Comparison of ENCODE assay signal across 8 cellular contexts in the genomic region with DNA sequence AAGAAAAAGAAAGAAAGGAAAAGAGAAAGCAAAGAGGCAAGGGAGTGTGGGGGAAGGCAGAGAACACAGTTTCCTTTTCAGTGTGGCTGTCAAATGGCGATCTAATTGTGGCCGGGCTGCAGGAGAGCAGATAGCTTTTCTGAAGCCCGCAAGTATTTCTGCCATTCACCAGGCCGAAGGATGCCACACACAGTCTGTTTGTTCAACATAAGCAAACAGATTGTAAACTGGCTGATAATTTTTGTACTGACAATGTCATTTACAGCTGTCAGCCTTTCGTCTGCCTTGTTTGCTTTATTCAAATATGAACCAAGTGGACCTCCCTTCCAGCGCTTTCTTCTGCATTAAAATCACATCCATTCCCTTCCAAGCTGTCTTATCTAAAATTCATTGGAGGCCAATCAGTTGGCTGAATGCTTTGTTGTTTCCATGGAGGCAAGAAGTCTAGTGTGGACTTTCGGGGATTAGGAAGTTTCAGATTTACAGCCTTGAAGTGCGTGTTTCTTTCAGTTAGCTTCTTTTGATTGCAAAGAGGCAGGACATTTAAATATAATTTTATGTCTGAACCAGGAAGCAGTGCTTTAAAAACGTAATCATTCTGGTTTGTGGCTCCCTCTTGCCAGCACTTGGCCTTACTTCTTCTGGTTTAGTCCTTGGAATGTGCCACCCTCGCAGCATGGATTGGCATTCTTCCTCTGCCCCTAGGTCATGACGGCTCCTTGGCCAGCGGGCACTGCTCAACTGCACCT.
A peak's percentile ranks its signal among the peaks of the same experiment; 100 is the strongest.
DNase-seq lines count a peak whose midpoint lies in the region; ATAC-seq and TF ChIP-seq lines count a peak whose summit lies in the region.

No MANE protein-coding gene starts in this region.

- no peak for TF ChIP-seq POLR2A in IMR-90 (IDR thresholded peaks at IDR 0.05; ENCODE audit: low read depth, low read length)

- no peak for DNase-seq in AG10803 (ENCODE audit: low read depth)
- no peak for DNase-seq in IMR-90
- peak; percentile 4 for DNase-seq in astrocyte of the hippocampus (ENCODE audit: low read depth, low spot score)
- no peak for DNase-seq in foreskin melanocyte
- no peak for DNase-seq in activated T-cell treated with anti-CD3 and anti-CD28 coated beads, Interleukin-2, amount 50 U/mL, for 4 hours
- DNase-seq in NCI-H2227 (lab: John Stamatoyannopoulos, UW; ENCODE audit: unreplicated experiment) = no peak

- H3K4me1 ChIP-seq in IMR-90 (ENCODE audit: control insufficient read depth, insufficient read depth, low read length) (no peaks in the 10 kb centered on the region), muscle layer of colon (ENCODE audit: insufficient read depth, low read length) (peaks cover 8% of the 10 kb centered on the region)

- no peak overlapping the region for H3K4ac ChIP-seq in IMR-90 (ENCODE audit: low read depth, low read length)

- H2AK9ac ChIP-seq in IMR-90 (replicated peaks; ENCODE audit: low read depth, low read length, poor library complexity) = no peak overlapping the region

- POLR2A ChIA-PET in IMR-90 (lab: Charles Lee; ENCODE audit: unreplicated experiment) = no interaction called here

- H3K36me3 ChIP-seq in IMR-90 (ENCODE audit: control insufficient read depth, insufficient read depth, low read length) = no peaks in the 10 kb centered on the region
- no peaks in the 10 kb centered on the region for H3K36me3 ChIP-seq in muscle layer of colon (ENCODE audit: insufficient read depth, low read length)

- no peak overlapping the region for H3K4me3 Mint-ChIP-seq in activated T-cell treated with anti-CD3 and anti-CD28 coated beads, Interleukin-2, amount 50 U/mL, for 4 hours

- in situ Hi-C loops in IMR-90 (cut with MboI; ENCODE audit: low sequenced_read_pairs) = no loop called here

- H4K8ac ChIP-seq in IMR-90 (ENCODE audit: low read depth in 2 of 2, low read length in 2 of 2) = no peak overlapping the region

- no peak overlapping the region for H3K9ac ChIP-seq in IMR-90 (ENCODE audit: low read depth, low read length)
- H3K9ac ChIP-seq in muscle layer of colon (ENCODE audit: low read length) = no peak overlapping the region

- H4K91ac ChIP-seq in IMR-90 (ENCODE audit: insufficient read depth, low read depth, low read length) = no peak overlapping the region

- H3K4me2 ChIP-seq in IMR-90 (ENCODE audit: low read depth, low read length) = peak overlapping the region; percentile 64; the same call in 1 of the 2 replicates

- H3K27ac ChIP-seq in IMR-90 (ENCODE audit: insufficient read depth, low read length) = no peak overlapping the region
- no peak overlapping the region for H3K27ac ChIP-seq in muscle layer of colon (ENCODE audit: low read depth, low read length)

- no peak overlapping the region for H2AK5ac ChIP-seq in IMR-90 (ENCODE audit: low read depth, low read length)

- H3K4me1 Mint-ChIP-seq in activated T-cell treated with anti-CD3 and anti-CD28 coated beads, Interleukin-2, amount 50 U/mL, for 4 hours (ENCODE audit: low read depth) = no peaks in the 10 kb centered on the region

- no peak overlapping the region for H2BK20ac ChIP-seq in IMR-90 (ENCODE audit: low read depth, low read length)

- intact Hi-C loops in IMR-90 (cut with micrococcal nuclease) = no loop called here

- no peak overlapping the region for H2AFZ ChIP-seq in IMR-90 (replicated peaks; ENCODE audit: low read length, poor library complexity)

- H3K27me3 Mint-ChIP-seq in activated T-cell treated with anti-CD3 and anti-CD28 coated beads, Interleukin-2, amount 50 U/mL, for 4 hours (ENCODE audit: low read depth) = peaks cover 3% of the 10 kb centered on the region

- no peaks in the 10 kb centered on the region for H3K9me1 ChIP-seq in IMR-90 (ENCODE audit: insufficient read depth, low read length)

- H3K27me3 ChIP-seq in IMR-90 (ENCODE audit: control insufficient read depth, insufficient read depth, low read length) (no peaks in the 10 kb centered on the region), muscle layer of colon (ENCODE audit: control insufficient read depth in 1 of 2, insufficient read depth in 2 of 2, low read length in 2 of 2) (peaks cover 0 to 5% of the 10 kb centered on the region in 2 donors)

- no peak overlapping the region for H2BK15ac ChIP-seq in IMR-90 (ENCODE audit: low read depth, low read length)

- H2BK120ac ChIP-seq in IMR-90 (ENCODE audit: low read depth, low read length) = no peak overlapping the region

- H3K18ac ChIP-seq in IMR-90 (ENCODE audit: low read depth, low read length) = no peak overlapping the region

- peaks cover 5% of the 10 kb centered on the region for H3K9me3 Mint-ChIP-seq in activated T-cell treated with anti-CD3 and anti-CD28 coated beads, Interleukin-2, amount 50 U/mL, for 4 hours

- no peak for ATAC-seq in IMR-90 (ENCODE audit: low read depth)
- ATAC-seq in GM21367 (IDR thresholded peaks at IDR 0.05; ENCODE audit: unreplicated experiment) = no peak
- no peak for ATAC-seq in activated T-cell treated with anti-CD3 and anti-CD28 coated beads, Interleukin-2, amount 50 U/mL, for 4 hours

- no peaks in the 10 kb centered on the region for H3K9me3 ChIP-seq in IMR-90 (ENCODE audit: control insufficient read depth, insufficient read depth, low read length)
- no peaks in the 10 kb centered on the region for H3K9me3 ChIP-seq in muscle layer of colon (ENCODE audit: low read length)

- 0% methylated on average over 2 of the region's 12 CpGs; no CpG with 5 or more reads in 1 of the 2 experiments for WGBS in IMR-90 (ENCODE audit: extremely low coverage in 2 of 2, insufficient read length in 1 of 2), 2 experiments

- H3K23ac ChIP-seq in IMR-90 (ENCODE audit: low read depth, low read length) = no peak overlapping the region

- no peaks in the 10 kb centered on the region for H3K36me3 Mint-ChIP-seq in activated T-cell treated with anti-CD3 and anti-CD28 coated beads, Interleukin-2, amount 50 U/mL, for 4 hours (ENCODE audit: insufficient read depth)

- CTCF ChIA-PET in IMR-90 (lab: Yijun Ruan, JAX) = no interaction called here

- no peak for TF ChIP-seq RAD21 in IMR-90 (IDR thresholded peaks at IDR 0.05; ENCODE audit: low read length)

- H4K5ac ChIP-seq in IMR-90 (ENCODE audit: low read depth, low read length) = no peak overlapping the region

- H4K20me1 ChIP-seq in IMR-90 (ENCODE audit: insufficient read depth, low read length) = no peaks in the 10 kb centered on the region

- TF ChIP-seq CTCF in AG10803 (conservative IDR thresholded peaks at IDR 0.05; ENCODE audit: low read length) (no peak), IMR-90 (conservative IDR thresholded peaks at IDR 0.05; ENCODE audit: low read depth, low read length) (no peak)

- H3K4me3 ChIP-seq in AG10803 (ENCODE audit: low read length) (peak overlapping the region; percentile 41), IMR-90 (ENCODE audit: insufficient read depth, low read depth, low read length) (no peak overlapping the region), muscle layer of colon (ENCODE audit: low read depth in 1 of 2, low read length in 2 of 2) (peak overlapping the region; percentile 33 to 49)

- H2BK5ac ChIP-seq in IMR-90 (ENCODE audit: low read depth, low read length, poor library complexity, severe bottlenecking) = no peak overlapping the region

- no peaks in the 10 kb centered on the region for H3K79me1 ChIP-seq in IMR-90 (ENCODE audit: low read depth in 1 of 2, low read length in 2 of 2)

- no peak overlapping the region for H3K56ac ChIP-seq in IMR-90 (ENCODE audit: extremely low read depth, insufficient read depth, low read length)

- BruUV-seq in IMR-90 (replicated peaks; lab: Mats Ljungman, UMichigan) = no TSS peak

- no peak overlapping the region for H3K14ac ChIP-seq in IMR-90 (replicated peaks; ENCODE audit: low read depth, low read length)

- dilution Hi-C loops in IMR-90 (cut with HindIII; ENCODE audit: low sequenced_read_pairs, unreplicated experiment) = no loop called here

TF ChIP-seq in IMR-90, 13 proteins besides CTCF, POLR2A, EP300 and RAD21:
- TF ChIP-seq CEBPB (IDR thresholded peaks at IDR 0.05; ENCODE audit: low read depth, low read length) (no peak), CHD1 (IDR thresholded peaks at IDR 0.05; ENCODE audit: low read depth, low read length) (no peak), BHLHE40 (IDR thresholded peaks at IDR 0.05; ENCODE audit: low read depth, low read length) (no peak), MAFK (IDR thresholded peaks at IDR 0.05; ENCODE audit: low read depth, low read length) (no peak), NFE2L2 (IDR thresholded peaks at IDR 0.05; ENCODE audit: low read depth, low read length) (no peak), FOS (IDR thresholded peaks at IDR 0.05; ENCODE audit: low read depth, low read length) (no peak), MXI1 (IDR thresholded peaks at IDR 0.05; ENCODE audit: borderline replicate concordance, low read depth, low read length) (no peak), MAZ (IDR thresholded peaks at IDR 0.05; ENCODE audit: borderline replicate concordance, low read depth, low read length) (no peak), SMC3 (IDR thresholded peaks at IDR 0.05; ENCODE audit: low read depth, low read length) (no peak), RFX5 (IDR thresholded peaks at IDR 0.05; ENCODE audit: low read depth, low read length) (no peak), RCOR1 (IDR thresholded peaks at IDR 0.05; ENCODE audit: insufficient replicate concordance, low read length) (no peak)
- TF ChIP-seq, protein P1, sequence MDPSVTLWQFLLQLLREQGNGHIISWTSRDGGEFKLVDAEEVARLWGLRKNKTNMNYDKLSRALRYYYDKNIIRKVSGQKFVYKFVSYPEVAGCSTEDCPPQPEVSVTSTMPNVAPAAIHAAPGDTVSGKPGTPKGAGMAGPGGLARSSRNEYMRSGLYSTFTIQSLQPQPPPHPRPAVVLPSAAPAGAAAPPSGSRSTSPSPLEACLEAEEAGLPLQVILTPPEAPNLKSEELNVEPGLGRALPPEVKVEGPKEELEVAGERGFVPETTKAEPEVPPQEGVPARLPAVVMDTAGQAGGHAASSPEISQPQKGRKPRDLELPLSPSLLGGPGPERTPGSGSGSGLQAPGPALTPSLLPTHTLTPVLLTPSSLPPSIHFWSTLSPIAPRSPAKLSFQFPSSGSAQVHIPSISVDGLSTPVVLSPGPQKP (IDR thresholded peaks at IDR 0.05; ENCODE audit: borderline replicate concordance, low read depth, low read length) = no peak
